8 cellular contexts compared by ENCODE assay signal in the genomic region with DNA sequence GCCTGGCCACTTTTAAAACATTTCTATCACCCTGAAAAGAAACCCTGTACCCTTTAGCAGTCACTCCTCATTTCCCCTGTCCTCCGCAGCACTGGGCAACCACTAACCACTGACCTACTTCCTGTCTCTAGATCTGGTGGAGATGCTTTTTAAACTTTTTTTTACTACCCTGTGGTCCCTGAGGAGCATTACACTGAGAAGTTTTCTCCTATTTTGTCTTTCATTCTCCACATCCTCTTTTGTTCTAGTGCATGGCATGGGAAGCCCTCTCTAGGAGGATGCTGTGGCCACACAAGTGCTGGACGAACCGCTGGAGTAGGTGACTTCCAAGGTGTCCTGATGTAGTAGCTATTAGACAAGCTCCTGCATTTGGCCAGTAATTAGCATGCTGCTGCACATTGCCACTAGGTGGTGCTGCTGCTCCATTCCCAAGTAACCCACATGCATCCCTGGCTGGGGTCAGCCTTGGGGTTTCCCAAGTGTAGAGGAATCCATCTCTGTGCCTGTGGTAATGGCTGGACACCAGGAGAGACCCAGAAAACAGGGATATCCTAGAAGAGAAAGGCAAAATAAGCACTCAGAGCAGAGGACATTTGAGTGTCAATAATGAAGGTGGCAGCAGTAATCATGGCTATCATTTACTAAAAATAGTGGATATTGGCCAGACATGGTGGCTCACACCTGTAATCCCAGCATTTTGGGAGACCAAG.
DNase-seq lines count a peak whose midpoint lies in the region; TF ChIP-seq lines count a peak whose summit lies in the region.

No MANE protein-coding gene starts in this region.

- H3K36me3 ChIP-seq in esophagus squamous epithelium (peaks cover 0 to 39% (median 4%) of the 10 kb centered on the region in 3 donors), neural cell (ENCODE audit: insufficient read depth, low read length) (no peaks in the 10 kb centered on the region), suprapubic skin (peaks cover 18% of the 10 kb centered on the region)

- TF ChIP-seq EP300 in neural cell (conservative IDR thresholded peaks at IDR 0.05; ENCODE audit: poor library complexity, severe bottlenecking): no peak
- TF ChIP-seq EP300 in suprapubic skin (IDR thresholded peaks at IDR 0.05): no peak

- H3K4me1 ChIP-seq in esophagus squamous epithelium (peaks cover 0 to 15% (median 0%) of the 10 kb centered on the region in 3 donors), suprapubic skin (no peaks in the 10 kb centered on the region)

- DNase-seq in AG09309 (ENCODE audit: low read depth): peak; percentile 23
- peak; percentile 67 for DNase-seq in HT1080 (ENCODE audit: low read depth)
- DNase-seq in activated CD8-positive, alpha-beta memory T cell treated with anti-CD3 and anti-CD28 coated beads for 48 hours (ENCODE audit: low read depth in 2 of 3, low spot score in 2 of 3): peak; percentile 25 to 56 (median 47)
- no peak for DNase-seq in esophagus squamous epithelium (lab: John Stamatoyannopoulos, UW)
- peak in 1 of 2 donors; percentile 69 for DNase-seq in suprapubic skin (ENCODE audit: low spot score in 2 of 2)
- DNase-seq in UCSD-AML1 (lab: John Stamatoyannopoulos, UW; ENCODE audit: unreplicated experiment): no peak
- no peak for DNase-seq in NCI-H774 (lab: John Stamatoyannopoulos, UW)

- 17 to 22% methylated on average over 3 of the region's 3 CpGs for WGBS in esophagus squamous epithelium, 2 donors
- 11% methylated on average over 3 of the region's 3 CpGs for WGBS in suprapubic skin

- no peak overlapping the region for H2AFZ ChIP-seq in neural cell (ENCODE audit: low read depth, low read length)

- intact Hi-C loops in esophagus squamous epithelium (cut with DNase I): loop anchor here (5.0 kb wide), 1 partner anchor 192 kb away; no protein-coding TSS in a partner anchor

- TF ChIP-seq CTCF in AG09309 (IDR thresholded peaks at IDR 0.05; ENCODE audit: control insufficient read depth, insufficient read depth, low read depth, low read length, missing control alignments) (peak; percentile 99), esophagus squamous epithelium (IDR thresholded peaks at IDR 0.05) (peak; percentile 89 to 94 (median 92)), neural cell (IDR thresholded peaks at IDR 0.05; ENCODE audit: poor library complexity, severe bottlenecking) (peak; percentile 96), suprapubic skin (IDR thresholded peaks at IDR 0.05) (peak; percentile 91 to 92)

- H3K9me2 ChIP-seq in neural cell (ENCODE audit: insufficient read depth, low read length): no peaks in the 10 kb centered on the region

- no peak overlapping the region for H3K9ac ChIP-seq in neural cell (ENCODE audit: low read length)

- no peak for TF ChIP-seq POLR2A in esophagus squamous epithelium (IDR thresholded peaks at IDR 0.05)
- TF ChIP-seq POLR2A in suprapubic skin (IDR thresholded peaks at IDR 0.05): no peak

- TF ChIP-seq RAD21 in neural cell (conservative IDR thresholded peaks at IDR 0.05): peak; percentile 96

- no peaks in the 10 kb centered on the region for H3F3A ChIP-seq in neural cell (ENCODE audit: insufficient read depth, low read length, poor library complexity, severe bottlenecking)

- H3K27me3 ChIP-seq in esophagus squamous epithelium (peaks cover 0 to 6% (median 0%) of the 10 kb centered on the region in 4 donors), neural cell (ENCODE audit: insufficient read depth, low read depth, low read length) (no peaks in the 10 kb centered on the region), suprapubic skin (peaks cover 4% of the 10 kb centered on the region)

- no peak overlapping the region for H3K4me2 ChIP-seq in neural cell (ENCODE audit: low read length)

- no peaks in the 10 kb centered on the region for H3K79me2 ChIP-seq in neural cell (replicated peaks; ENCODE audit: insufficient read depth, low read length)

- no peaks in the 10 kb centered on the region for H4K20me1 ChIP-seq in neural cell (ENCODE audit: insufficient read depth)

- H3K27ac ChIP-seq in esophagus squamous epithelium (peak overlapping the region in 1 of 4 donors; percentile 77), neural cell (ENCODE audit: low read length) (no peak overlapping the region), suprapubic skin (no peak overlapping the region)

- H3K4me3 ChIP-seq in AG09309 (ENCODE audit: control insufficient read depth, low read depth, low read length) (no peak overlapping the region), esophagus squamous epithelium (no peak overlapping the region), neural cell (ENCODE audit: low read length) (no peak overlapping the region), suprapubic skin (no peak overlapping the region)

- H3K9me3 ChIP-seq in esophagus squamous epithelium: no peaks in the 10 kb centered on the region
- no peaks in the 10 kb centered on the region for H3K9me3 ChIP-seq in neural cell (ENCODE audit: low read length)
- H3K9me3 ChIP-seq in suprapubic skin: no peaks in the 10 kb centered on the region

TF ChIP-seq in neural cell, 6 proteins besides CTCF, POLR2A, EP300 and RAD21:
- peak; percentile 31 for TF ChIP-seq MXI1 (conservative IDR thresholded peaks at IDR 0.05; ENCODE audit: poor library complexity, severe bottlenecking)
- TF ChIP-seq SMC3 (conservative IDR thresholded peaks at IDR 0.05; ENCODE audit: poor library complexity): peak; percentile 96
- TF ChIP-seq EZH2 (IDR thresholded peaks at IDR 0.05; ENCODE audit: borderline replicate concordance, insufficient read depth, low read length, poor library complexity, severe bottlenecking): no peak
- TF ChIP-seq TAF1 (IDR thresholded peaks at IDR 0.05; ENCODE audit: low read depth): no peak

Comparison
In these comparisons a context has a peak if more than half of its experiments do, and no peak if none do; other contexts are left out.
1. DNase-seq: peak in AG09309 (single experiment), HT1080 (single experiment) and activated CD8-positive, alpha-beta memory T cell treated with anti-CD3 and anti-CD28 coated beads for 48 hours (3 of 3); none in esophagus squamous epithelium (single experiment), UCSD-AML1 (single experiment) and NCI-H774 (single experiment).
2. Peak in every context shown above with its lines, with median percentiles within 50 percentile points of each other: CTCF ChIP-seq.